Comparison of ENCODE assay signal across 1 cellular context in the genomic region with DNA sequence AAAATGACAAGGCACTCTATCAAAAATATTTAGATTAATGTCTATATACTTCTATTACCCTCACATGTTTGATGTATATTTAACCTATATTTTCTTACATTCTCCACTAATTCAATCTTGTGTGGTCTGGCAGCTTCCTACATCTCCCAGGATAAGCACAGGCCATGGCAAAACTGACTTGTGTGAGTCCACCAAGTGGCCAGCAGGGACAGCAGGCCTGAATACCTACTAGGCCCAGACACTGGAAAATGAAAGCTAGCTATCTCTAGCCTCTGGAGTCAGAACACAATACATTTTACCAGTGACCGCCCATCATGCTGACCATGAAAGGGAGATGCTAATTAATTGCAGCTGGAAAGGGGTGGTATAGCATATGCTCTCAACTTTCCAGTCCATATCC.
TF ChIP-seq lines count a peak whose summit lies in the region.

No MANE protein-coding gene starts in this region.

TF ChIP-seq in HepG2, 621 proteins besides CTCF, POLR2A, EP300 and RAD21 (continued from another document):
- TF ChIP-seq, protein P1, sequence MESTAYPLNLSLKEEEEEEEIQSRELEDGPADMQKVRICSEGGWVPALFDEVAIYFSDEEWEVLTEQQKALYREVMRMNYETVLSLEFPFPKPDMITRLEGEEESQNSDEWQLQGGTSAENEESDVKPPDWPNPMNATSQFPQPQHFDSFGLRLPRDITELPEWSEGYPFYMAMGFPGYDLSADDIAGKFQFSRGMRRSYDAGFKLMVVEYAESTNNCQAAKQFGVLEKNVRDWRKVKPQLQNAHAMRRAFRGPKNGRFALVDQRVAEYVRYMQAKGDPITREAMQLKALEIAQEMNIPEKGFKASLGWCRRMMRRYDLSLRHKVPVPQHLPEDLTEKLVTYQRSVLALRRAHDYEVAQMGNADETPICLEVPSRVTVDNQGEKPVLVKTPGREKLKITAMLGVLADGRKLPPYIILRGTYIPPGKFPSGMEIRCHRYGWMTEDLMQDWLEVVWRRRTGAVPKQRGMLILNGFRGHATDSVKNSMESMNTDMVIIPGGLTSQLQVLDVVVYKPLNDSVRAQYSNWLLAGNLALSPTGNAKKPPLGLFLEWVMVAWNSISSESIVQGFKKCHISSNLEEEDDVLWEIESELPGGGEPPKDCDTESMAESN (CRISPR knock-in tag; conservative IDR thresholded peaks at IDR 0.05), result no peak
